8 cellular contexts compared by ENCODE assay signal in genomic region chr3:57079221-57079831, GRCh38. TPM values are rescaled to one million over a fixed set of nuclear protein-coding genes. Genes with fewer than 3 reads are reported as not detected.
DNase-seq lines count a peak whose midpoint lies in the region; ATAC-seq and TF ChIP-seq lines count a peak whose summit lies in the region.

No MANE protein-coding gene starts in this region.

- H3K27ac ChIP-seq in ascending aorta (no peak overlapping the region), skeletal muscle tissue (ENCODE audit: low read depth, low read length) (no peak overlapping the region)

- H3K9ac ChIP-seq in skeletal muscle tissue (ENCODE audit: low read depth in 1 of 3, low read length in 3 of 3), result peak overlapping the region in 2 of 3 donors; percentile 61 to 70

- H3K4me3 ChIP-seq in GM08714 (ENCODE audit: low read length) (peak overlapping the region; percentile 60), ascending aorta (peak overlapping the region; percentile 85 to 94), skeletal muscle tissue (ENCODE audit: low read length in 3 of 3) (peak overlapping the region; percentile 79 to 83 (median 81))

- intact Hi-C loops in ascending aorta (cut with DNase I), result loop anchor here (2.0 kb wide), 1 partner anchor 83 kb away; no protein-coding TSS in a partner anchor

- ATAC-seq in GM19035 (IDR thresholded peaks at IDR 0.05; ENCODE audit: unreplicated experiment), result no peak
- no peak for ATAC-seq in HG02759 (IDR thresholded peaks at IDR 0.05; ENCODE audit: unreplicated experiment)

- H3K4me1 ChIP-seq in ascending aorta (peaks cover 3 to 8% of the 10 kb centered on the region in 2 donors), skeletal muscle tissue (ENCODE audit: control insufficient read depth in 3 of 3, insufficient read depth in 3 of 3, low read length in 3 of 3) (peaks cover 8 to 20% (median 14%) of the 10 kb centered on the region in 3 donors)

- H3K27me3 ChIP-seq in ascending aorta (no peaks in the 10 kb centered on the region), skeletal muscle tissue (ENCODE audit: control insufficient read depth in 3 of 3, insufficient read depth in 3 of 3, low read length in 3 of 3) (peaks cover 0 to 31% (median 31%) of the 10 kb centered on the region in 3 donors)

- DNase-seq in M059J (ENCODE audit: low read depth), result peak; percentile 44
- peak in 1 of 2 donors; percentile 67 for DNase-seq in ascending aorta (ENCODE audit: low spot score in 2 of 2)
- peak; percentile 95 for DNase-seq in iPS-NIHi11 (ENCODE audit: low spot score)
- no peak for DNase-seq in NCI-H2029 (lab: John Stamatoyannopoulos, UW)

- no peaks in the 10 kb centered on the region for H3K9me3 ChIP-seq in ascending aorta
- H3K9me3 ChIP-seq in skeletal muscle tissue (ENCODE audit: control insufficient read depth in 3 of 3, low read length in 3 of 3), result no peaks in the 10 kb centered on the region

- TF ChIP-seq CTCF in ascending aorta (IDR thresholded peaks at IDR 0.05), result no peak

- H3K36me3 ChIP-seq in ascending aorta (no peaks in the 10 kb centered on the region), skeletal muscle tissue (ENCODE audit: control insufficient read depth in 3 of 3, insufficient read depth in 3 of 3, low read length in 3 of 3) (no peaks in the 10 kb centered on the region)

RNA-seq across cellular contexts. Expression of gene SPATA12, which starts 18.9 kb away (rescaled TPM):
- 0.07 TPM in 1 of 2 replicates, not detected in the other for total RNA-seq in M059J (2014; rRNA removed; shearing (Covaris generic))
- not detected for total RNA-seq in ascending aorta
- not detected for total RNA-seq in skeletal muscle tissue
